ENCODE assay signal across 11 cellular contexts in genomic region chr2:42096869-42097591, GRCh38. TPM values are rescaled to one million over a fixed set of nuclear protein-coding genes. Genes with fewer than 3 reads are reported as not detected.
A peak's percentile ranks its signal among the peaks of the same experiment; 100 is the strongest.
DNase-seq lines count a peak whose midpoint lies in the region; ATAC-seq and TF ChIP-seq lines count a peak whose summit lies in the region.
"Had no signal": no experiment of that assay in that cellular context is flagged by ENCODE, and none has a peak within 500 bp of the region (broad histone marks: within the 10 kb centered on the region; RNA-seq: fewer than 3 reads in every experiment).

No MANE protein-coding gene starts in this region.

- no peak for TF ChIP-seq EP300 in stomach (IDR thresholded peaks at IDR 0.05)

- H3K27me3 Mint-ChIP-seq in activated naive CD4-positive, alpha-beta T cell treated with anti-CD3 and anti-CD28 coated beads for 36 hours (ENCODE audit: low read depth), result no peaks in the 10 kb centered on the region

- peaks cover 18 to 86% (median 37%) of the 10 kb centered on the region in 4 donors for H3K4me1 ChIP-seq in stomach

- H3K36me3 Mint-ChIP-seq in activated naive CD4-positive, alpha-beta T cell treated with anti-CD3 and anti-CD28 coated beads for 36 hours (ENCODE audit: low read depth), result peaks cover 2% of the 10 kb centered on the region
- peaks cover 11% of the 10 kb centered on the region for H3K36me3 Mint-ChIP-seq in stimulated activated effector memory CD8-positive, alpha-beta T cell treated with anti-CD3 and anti-CD28 coated beads, Interleukin-12 subunit alpha, Interleukin-12 subunit beta, amount 100 ng/mL, for 72 hours

- no peak for DNase-seq in activated naive CD4-positive, alpha-beta T cell treated with anti-CD3 and anti-CD28 coated beads for 36 hours
- DNase-seq in activated naive CD4-positive, alpha-beta T cell treated with anti-CD3 and anti-CD28 coated beads, Interleukin-2, amount 50 U/mL, for 16 hours, result no peak
- DNase-seq in NOMO-1 (lab: John Stamatoyannopoulos, UW; ENCODE audit: unreplicated experiment in 2 of 2), result peak; percentile 15 to 64
- DNase-seq in stomach, result no peak
- no peak for DNase-seq in stimulated activated effector memory CD8-positive, alpha-beta T cell treated with anti-CD3 and anti-CD28 coated beads, Interleukin-12 subunit alpha, Interleukin-12 subunit beta, amount 100 ng/mL, for 72 hours (ENCODE audit: low spot score in 2 of 2)
- DNase-seq in ACHN, result no peak
- no peak for DNase-seq in NCI-H510A treated with DMSO at 0.1 percent for 48 hours (lab: John Stamatoyannopoulos, UW)
- DNase-seq: NCI-H2029 had no signal

- H3K9me3 Mint-ChIP-seq in activated naive CD4-positive, alpha-beta T cell treated with anti-CD3 and anti-CD28 coated beads for 36 hours, result peaks cover 12% of the 10 kb centered on the region
- H3K9me3 Mint-ChIP-seq in stimulated activated effector memory CD8-positive, alpha-beta T cell treated with anti-CD3 and anti-CD28 coated beads, Interleukin-12 subunit alpha, Interleukin-12 subunit beta, amount 100 ng/mL, for 72 hours, result peaks cover 7% of the 10 kb centered on the region

- CTCF ChIA-PET in activated naive CD4-positive, alpha-beta T cell treated with anti-CD3 and anti-CD28 coated beads for 36 hours (lab: Charles Lee), result interaction anchor here (0.6 to 5.6 kb wide), 35 partner anchors 9 to 733 kb away, joined by 3 to 75 read pairs (median 5); no protein-coding TSS in a partner anchor

- WGBS in stomach, 5 donors, result 71 to 90% (median 76%) methylated on average over 10 of the region's 10 CpGs

- no peak for TF ChIP-seq CTCF in stomach (IDR thresholded peaks at IDR 0.05)

- H3K27ac ChIP-seq in stomach, result peak overlapping the region in 3 of 5 donors; percentile 23 to 82 (median 41)
- H3K27ac ChIP-seq: hepatocyte had no signal

- no peak overlapping the region for H3K4me3 Mint-ChIP-seq in activated naive CD4-positive, alpha-beta T cell treated with anti-CD3 and anti-CD28 coated beads for 36 hours
- H3K4me3 Mint-ChIP-seq in stimulated activated effector memory CD8-positive, alpha-beta T cell treated with anti-CD3 and anti-CD28 coated beads, Interleukin-12 subunit alpha, Interleukin-12 subunit beta, amount 100 ng/mL, for 72 hours, result no peak overlapping the region
- H3K4me3 Mint-ChIP-seq: T-helper 1 cell treated with Interleukin-12 subunit alpha and Interleukin-12 subunit beta and Interleukin-4 antibody, amounts not matched to agents 30 μg/mL and 1 μg/mL, for 36 hours had no signal

- in situ Hi-C loops in ACHN (cut with HindIII; ENCODE audit: low pct_ligation_motif_present, low pct_unique_long_range_greater_than_20kb, low sequenced_read_pairs), result loop anchor here (25.0 kb wide), 1 partner anchor 235 kb away; no protein-coding TSS in a partner anchor

- no peak overlapping the region for H3K4me3 ChIP-seq in stomach
- H3K4me3 ChIP-seq: hepatocyte had no signal

- no peaks in the 10 kb centered on the region for H3K36me3 ChIP-seq in stomach

- intact Hi-C loops in activated naive CD4-positive, alpha-beta T cell treated with anti-CD3 and anti-CD28 coated beads for 36 hours (cut with micrococcal nuclease), result loop anchor here (1.0 to 2.0 kb wide), 5 partner anchors 99 to 398 kb away; partner anchors contain the start of gene COX7A2L
- intact Hi-C loops in stomach (cut with DNase I; ENCODE audit: low total_unique reads), result loop anchor here (10.0 kb wide), 1 partner anchor 238 kb away; no protein-coding TSS in a partner anchor

- peak overlapping the region; percentile 7 for H3K27ac Mint-ChIP-seq in activated naive CD4-positive, alpha-beta T cell treated with anti-CD3 and anti-CD28 coated beads for 36 hours
- H3K27ac Mint-ChIP-seq in stimulated activated effector memory CD8-positive, alpha-beta T cell treated with anti-CD3 and anti-CD28 coated beads, Interleukin-12 subunit alpha, Interleukin-12 subunit beta, amount 100 ng/mL, for 72 hours, result no peak overlapping the region
- H3K27ac Mint-ChIP-seq: T-helper 1 cell treated with Interleukin-12 subunit alpha and Interleukin-12 subunit beta and Interleukin-4 antibody, amounts not matched to agents 30 μg/mL and 1 μg/mL, for 36 hours had no signal

- peak; percentile 48 for ATAC-seq in HG02759 (IDR thresholded peaks at IDR 0.05; ENCODE audit: unreplicated experiment)
- no peak for ATAC-seq in stimulated activated effector memory CD8-positive, alpha-beta T cell treated with anti-CD3 and anti-CD28 coated beads, Interleukin-12 subunit alpha, Interleukin-12 subunit beta, amount 100 ng/mL, for 72 hours

- no peak for TF ChIP-seq POLR2A in stomach (IDR thresholded peaks at IDR 0.05)

- H3K27me3 ChIP-seq in stomach, result no peaks in the 10 kb centered on the region
- H3K27me3 ChIP-seq: hepatocyte had no signal

- peaks cover 30% of the 10 kb centered on the region for H3K4me1 Mint-ChIP-seq in activated naive CD4-positive, alpha-beta T cell treated with anti-CD3 and anti-CD28 coated beads for 36 hours (ENCODE audit: low read depth)
- H3K4me1 Mint-ChIP-seq in stimulated activated effector memory CD8-positive, alpha-beta T cell treated with anti-CD3 and anti-CD28 coated beads, Interleukin-12 subunit alpha, Interleukin-12 subunit beta, amount 100 ng/mL, for 72 hours, result peaks cover 51% of the 10 kb centered on the region

- no peaks in the 10 kb centered on the region for H3K9me3 ChIP-seq in stomach

RNA-seq across cellular contexts. Expression of gene PKDCC, which starts 49.2 kb away (rescaled TPM):
- total RNA-seq in activated naive CD4-positive, alpha-beta T cell treated with anti-CD3 and anti-CD28 coated beads for 36 hours, result not detected
- 100 to 1,000 TPM in 1 of 5 donors, 10 to 100 TPM in 4; 25.1 to 176 (median 66.8) TPM for total RNA-seq in stomach
- polyA plus RNA-seq in stomach, result 10 to 100 TPM; 15.4 to 36.4 (median 31.7) TPM

Comparison
In these comparisons a context has a peak if more than half of its experiments do, and no peak if none do; other contexts are left out.
1. DNase-seq: peak in NOMO-1 (2 of 2); none in activated naive CD4-positive, alpha-beta T cell treated with anti-CD3 and anti-CD28 coated beads for 36 hours (single experiment), activated naive CD4-positive, alpha-beta T cell treated with anti-CD3 and anti-CD28 coated beads, Interleukin-2, amount 50 U/mL, for 16 hours (single experiment), stomach (single experiment), stimulated activated effector memory CD8-positive, alpha-beta T cell treated with anti-CD3 and anti-CD28 coated beads, Interleukin-12 subunit alpha, Interleukin-12 subunit beta, amount 100 ng/mL, for 72 hours (0 of 2), ACHN (single experiment) and NCI-H510A treated with DMSO at 0.1 percent for 48 hours (single experiment).
2. RNA of gene PKDCC, which starts 49.2 kb away (total RNA-seq): 25.1 to 176 TPM in stomach; not detected in activated naive CD4-positive, alpha-beta T cell treated with anti-CD3 and anti-CD28 coated beads for 36 hours; every median in the first group is over 10 times any median in the second.